Comparison of ENCODE assay signal across 12 cellular contexts in the genomic region with DNA sequence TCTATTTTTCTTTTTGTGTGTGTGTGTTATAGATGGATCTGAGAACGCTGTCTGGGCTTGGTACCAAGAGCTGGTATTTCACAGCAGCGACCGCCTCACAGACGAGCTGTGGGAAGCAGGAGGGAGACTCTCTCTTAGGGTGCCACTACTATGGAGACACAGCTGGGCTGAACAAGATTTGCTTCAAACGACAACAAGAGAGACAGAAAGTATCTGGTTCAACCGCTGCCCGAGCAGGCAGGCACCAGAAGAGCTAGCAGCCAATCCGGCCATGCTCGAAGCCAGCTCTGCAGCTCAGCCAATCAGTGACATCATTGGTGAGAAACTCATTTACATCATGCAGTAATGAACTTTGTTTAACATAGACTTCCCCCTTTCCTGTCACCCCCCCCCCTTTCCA.
DNase-seq lines count a peak whose midpoint lies in the region; ATAC-seq, FAIRE-seq and TF ChIP-seq lines count a peak whose summit lies in the region.
"Had no signal": no experiment of that assay in that cellular context is flagged by ENCODE, and none has a peak within 500 bp of the region (broad histone marks: within the 10 kb centered on the region; RNA-seq: fewer than 3 reads in every experiment).

No MANE protein-coding gene starts in this region.

- in situ Hi-C loops in mammary epithelial cell (cut with MboI; ENCODE audit: low sequenced_read_pairs in 2 of 2), result no loop called here

- H3K9ac ChIP-seq in mammary epithelial cell (ENCODE audit: insufficient read depth, low read length) (no peak overlapping the region), muscle layer of colon (ENCODE audit: low read length) (no peak overlapping the region)

- H2AFZ ChIP-seq in mammary epithelial cell (ENCODE audit: low read depth, low read length), result peak overlapping the region; percentile 61

- WGBS in mammary epithelial cell (ENCODE audit: low coverage, missing lambda C conversion rate), result 47% methylated on average over 9 of the region's 9 CpGs

- dilution Hi-C loops in mammary epithelial cell (cut with HindIII; ENCODE audit: low sequenced_read_pairs), result no loop called here

- H3K36me3 Mint-ChIP-seq in type B pancreatic cell, result no peaks in the 10 kb centered on the region

- H3K9me3 ChIP-seq in mammary epithelial cell (replicated peaks; ENCODE audit: insufficient read depth, low read length) (no peaks in the 10 kb centered on the region), muscle layer of colon (ENCODE audit: low read length) (no peaks in the 10 kb centered on the region)

- H3K4me3 ChIP-seq in mammary epithelial cell (replicated peaks in 1 of 3; ENCODE audit: insufficient read depth in 1 of 3, low read depth in 2 of 3, low read length in 3 of 3) (peak overlapping the region in 1 of 3 experiments; percentile 20), muscle layer of colon (ENCODE audit: low read depth in 1 of 2, low read length in 2 of 2) (peak overlapping the region; percentile 39 to 49)
- H3K4me3 ChIP-seq: GM12878 had no signal

- TF ChIP-seq POLR2A in GM12891 (IDR thresholded peaks at IDR 0.05; ENCODE audit: low read depth, low read length), result no peak

- no peaks in the 10 kb centered on the region for H3K36me3 ChIP-seq in mammary epithelial cell (ENCODE audit: insufficient read depth, low read length)
- no peaks in the 10 kb centered on the region for H3K36me3 ChIP-seq in muscle layer of colon (ENCODE audit: insufficient read depth, low read length)

- H3K4me2 ChIP-seq in mammary epithelial cell (ENCODE audit: insufficient read depth, low read depth, low read length), result peak overlapping the region; percentile 52

- H3K27ac ChIP-seq in mammary epithelial cell (ENCODE audit: insufficient read depth, low read depth, low read length) (no peak overlapping the region), muscle layer of colon (ENCODE audit: low read depth, low read length) (no peak overlapping the region)

- no peaks in the 10 kb centered on the region for H4K20me1 ChIP-seq in mammary epithelial cell (ENCODE audit: insufficient read depth, low read length)

- H3K4me1 ChIP-seq in mammary epithelial cell (ENCODE audit: insufficient read depth, low read length) (no peaks in the 10 kb centered on the region), muscle layer of colon (ENCODE audit: insufficient read depth, low read length) (no peaks in the 10 kb centered on the region)

- no peaks in the 10 kb centered on the region for H3K9me3 Mint-ChIP-seq in type B pancreatic cell

- H3K27me3 Mint-ChIP-seq in type B pancreatic cell, result no peaks in the 10 kb centered on the region

- intact Hi-C loops in mammary epithelial cell (cut with micrococcal nuclease), result no loop called here

- CTCF ChIA-PET in mammary epithelial cell (lab: Charles Lee; ENCODE audit: low non-redundant PET), result no interaction called here

- no TSS peak for BruUV-seq in mammary epithelial cell (replicated peaks; lab: Mats Ljungman, UMichigan)

- TF ChIP-seq CTCF in mammary epithelial cell (conservative IDR thresholded peaks at IDR 0.05 in 1 of 2, IDR thresholded peaks at IDR 0.05 in 1 of 2; ENCODE audit: extremely low read depth in 1 of 2, insufficient read depth in 1 of 2, low read depth in 1 of 2, low read length in 2 of 2) (no peak), type B pancreatic cell (conservative IDR thresholded peaks at IDR 0.05) (no peak)

- H3K79me2 ChIP-seq in mammary epithelial cell (ENCODE audit: insufficient read depth, low read length), result no peaks in the 10 kb centered on the region

- DNase-seq in NCI-H2227 treated with DMSO at 0.1 percent for 48 hours (lab: John Stamatoyannopoulos, UW), result peak; percentile 6
- no peak for DNase-seq in NCI-H2227 (lab: John Stamatoyannopoulos, UW; ENCODE audit: unreplicated experiment)
- DNase-seq in mammary epithelial cell, result no peak
- no peak for DNase-seq in type B pancreatic cell (ENCODE audit: extremely low spot score, unreplicated experiment)
- no peak for DNase-seq in GM12891 (ENCODE audit: insufficient read length, low spot score)
- no peak for DNase-seq in Kasumi-1 (lab: John Stamatoyannopoulos, UW)
- DNase-seq: stimulated activated naive CD4-positive, alpha-beta T cell treated with Interleukin-2 at 50 U/mL for 16 hours had no signal

- no peaks in the 10 kb centered on the region for H3K27me3 ChIP-seq in mammary epithelial cell (ENCODE audit: insufficient read depth, low read length)
- H3K27me3 ChIP-seq in muscle layer of colon (ENCODE audit: control insufficient read depth in 1 of 2, insufficient read depth in 2 of 2, low read length in 2 of 2), result no peaks in the 10 kb centered on the region

- H3K4me3 Mint-ChIP-seq in type B pancreatic cell, result peak overlapping the region; percentile 32

- H3K27ac Mint-ChIP-seq in type B pancreatic cell, result no peak overlapping the region

- H3K4me1 Mint-ChIP-seq in type B pancreatic cell (ENCODE audit: unreplicated experiment), result peaks cover 35% of the 10 kb centered on the region

- ATAC-seq in HG03025 (IDR thresholded peaks at IDR 0.05; ENCODE audit: low FRiP score, unreplicated experiment), result no peak
- ATAC-seq: GM12878 had no signal

- FAIRE-seq in GM12891 (lab: Jason Lieb, UNC), result no peak
- FAIRE-seq: endothelial cell of umbilical vein, GM12878, H1 had no signal

TF ChIP-seq in GM12891, 5 proteins besides CTCF, POLR2A, EP300 and RAD21:
- no peak for TF ChIP-seq POU2F2 (IDR thresholded peaks at IDR 0.05; ENCODE audit: low read depth, low read length)
- TF ChIP-seq TAF1 (IDR thresholded peaks at IDR 0.05; ENCODE audit: low read depth, low read length), result no peak
- no peak for TF ChIP-seq SPI1 (IDR thresholded peaks at IDR 0.05; ENCODE audit: low read depth, low read length)
